In the genomic region with DNA sequence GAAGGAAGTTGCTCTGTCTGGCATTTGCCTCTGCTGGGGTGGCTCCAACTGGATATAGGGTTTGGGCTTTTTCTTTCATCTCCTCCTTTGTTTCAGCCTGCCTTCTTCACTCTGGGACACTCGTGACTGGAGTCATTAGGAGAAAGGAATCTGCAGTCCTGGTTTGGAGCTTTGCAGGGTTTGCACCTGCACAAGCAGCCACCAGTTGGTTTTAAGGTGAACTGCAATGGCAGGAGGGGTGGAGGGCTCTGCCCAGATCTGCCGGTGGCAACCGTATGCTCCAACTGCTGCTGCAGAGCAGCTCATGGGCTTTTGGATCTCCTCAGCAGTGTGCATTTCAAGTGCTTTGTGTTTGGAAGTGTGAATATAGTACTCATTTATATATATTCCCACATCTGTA, we compare ENCODE assay signal across 1 cellular context.
TF ChIP-seq lines count a peak whose summit lies in the region.

No MANE protein-coding gene starts in this region.

TF ChIP-seq in IMR-90, 13 proteins besides CTCF, POLR2A, EP300 and RAD21 (continued from another document):
- TF ChIP-seq, protein P1, sequence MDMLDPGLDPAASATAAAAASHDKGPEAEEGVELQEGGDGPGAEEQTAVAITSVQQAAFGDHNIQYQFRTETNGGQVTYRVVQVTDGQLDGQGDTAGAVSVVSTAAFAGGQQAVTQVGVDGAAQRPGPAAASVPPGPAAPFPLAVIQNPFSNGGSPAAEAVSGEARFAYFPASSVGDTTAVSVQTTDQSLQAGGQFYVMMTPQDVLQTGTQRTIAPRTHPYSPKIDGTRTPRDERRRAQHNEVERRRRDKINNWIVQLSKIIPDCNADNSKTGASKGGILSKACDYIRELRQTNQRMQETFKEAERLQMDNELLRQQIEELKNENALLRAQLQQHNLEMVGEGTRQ (IDR thresholded peaks at IDR 0.05; ENCODE audit: low read depth, low read length), result no peak
- TF ChIP-seq FOS (IDR thresholded peaks at IDR 0.05; ENCODE audit: low read depth, low read length) (no peak), MAZ (IDR thresholded peaks at IDR 0.05; ENCODE audit: borderline replicate concordance, low read depth, low read length) (no peak), MXI1 (IDR thresholded peaks at IDR 0.05; ENCODE audit: borderline replicate concordance, low read depth, low read length) (no peak), BHLHE40 (IDR thresholded peaks at IDR 0.05; ENCODE audit: low read depth, low read length) (no peak)
